Comparison of ENCODE assay signal across 14 cellular contexts in genomic region chr4:8469550-8469949, GRCh38.
"Had no signal": no experiment of that assay in that cellular context is flagged by ENCODE, and none has a peak within 500 bp of the region (broad histone marks: within the 10 kb centered on the region; RNA-seq: fewer than 3 reads in every experiment).

No MANE protein-coding gene starts in this region.

- H3K4me3 ChIP-seq: heart right ventricle, psoas muscle, right lobe of liver, tibial artery, upper lobe of right lung had no signal

- H3K27ac Mint-ChIP-seq: mesothelial cell of epicardium had no signal

- DNase-seq: effector memory CD8-positive, alpha-beta T cell; foreskin keratinocyte; heart right ventricle; islet precursor cell; psoas muscle; right lobe of liver; stimulated activated CD4-positive, alpha-beta T cell treated with anti-CD3 and anti-CD28 coated beads, Interleukin-4, amount 100 ng/mL, for 1 hour; stimulated activated CD8-positive, alpha-beta memory T cell treated with anti-CD3 and anti-CD28 coated beads, Interleukin-4, amount 100 ng/mL, for 48 hours; stimulated activated naive CD8-positive, alpha-beta T cell treated with anti-CD3 and anti-CD28 coated beads, Interleukin-15, Interleukin-2, amounts not matched to agents 100 U/mL and 50 U/mL, for 24 hours; tibial artery; upper lobe of right lung had no signal

- H3K27me3 Mint-ChIP-seq: effector memory CD8-positive, alpha-beta T cell had no signal

- H3K4me3 Mint-ChIP-seq: effector memory CD8-positive, alpha-beta T cell; mesothelial cell of epicardium; nephron; stimulated activated effector memory CD8-positive, alpha-beta T cell treated with anti-CD3 and anti-CD28 coated beads, Interleukin-12 subunit alpha, Interleukin-12 subunit beta, amount 100 ng/mL, for 72 hours had no signal

- H3K9me3 ChIP-seq: heart right ventricle, psoas muscle, right lobe of liver, tibial artery, upper lobe of right lung had no signal

- H3K4me1 ChIP-seq: foreskin keratinocyte, psoas muscle, right lobe of liver had no signal

- H3K27me3 ChIP-seq: foreskin keratinocyte, heart right ventricle, right lobe of liver, tibial artery, upper lobe of right lung had no signal

- H3K9me3 Mint-ChIP-seq: effector memory CD8-positive, alpha-beta T cell; mesothelial cell of epicardium; nephron; stimulated activated effector memory CD8-positive, alpha-beta T cell treated with anti-CD3 and anti-CD28 coated beads, Interleukin-12 subunit alpha, Interleukin-12 subunit beta, amount 100 ng/mL, for 72 hours had no signal

- H3K4me1 Mint-ChIP-seq: stimulated activated effector memory CD8-positive, alpha-beta T cell treated with anti-CD3 and anti-CD28 coated beads, Interleukin-12 subunit alpha, Interleukin-12 subunit beta, amount 100 ng/mL, for 72 hours had no signal

- H3K27ac ChIP-seq: foreskin keratinocyte, heart right ventricle, psoas muscle, right lobe of liver, tibial artery, upper lobe of right lung had no signal

- ATAC-seq: effector memory CD8-positive, alpha-beta T cell; stimulated activated effector memory CD8-positive, alpha-beta T cell treated with anti-CD3 and anti-CD28 coated beads, Interleukin-12 subunit alpha, Interleukin-12 subunit beta, amount 100 ng/mL, for 72 hours; stimulated activated naive CD8-positive, alpha-beta T cell treated with anti-CD3 and anti-CD28 coated beads, Interleukin-15, Interleukin-2, amounts not matched to agents 100 U/mL and 50 U/mL, for 24 hours had no signal
